ENCODE assay signal across 8 cellular contexts in genomic region chr2:223993634-223994232, GRCh38. TPM values are rescaled to one million over a fixed set of nuclear protein-coding genes. Genes with fewer than 3 reads are reported as not detected.
DNase-seq lines count a peak whose midpoint lies in the region; ATAC-seq and TF ChIP-seq lines count a peak whose summit lies in the region.

No MANE protein-coding gene starts in this region.

- 29 to 31% methylated on average over 5 of the region's 5 CpGs for WGBS in gastroesophageal sphincter (ENCODE audit: low coverage in 1 of 2), 2 donors

- TF ChIP-seq CTCF in RWPE2 (IDR thresholded peaks at IDR 0.05; ENCODE audit: poor library complexity, severe bottlenecking) (peak; percentile 83), gastroesophageal sphincter (IDR thresholded peaks at IDR 0.05) (peak; percentile 66 to 84 (median 81))

- H3K4me1 ChIP-seq in RWPE2 (ENCODE audit: insufficient read depth, poor library complexity, severe bottlenecking) (peaks cover 8% of the 10 kb centered on the region), gastroesophageal sphincter (peaks cover 0 to 6% (median 5%) of the 10 kb centered on the region in 3 donors)

- H3K27ac ChIP-seq in RWPE2 (ENCODE audit: poor library complexity, severe bottlenecking), result no peak overlapping the region
- H3K27ac ChIP-seq in gastroesophageal sphincter, result no peak overlapping the region

- no peaks in the 10 kb centered on the region for H3K27me3 ChIP-seq in RWPE2 (ENCODE audit: insufficient read depth, poor library complexity, severe bottlenecking)
- H3K27me3 ChIP-seq in gastroesophageal sphincter, result no peaks in the 10 kb centered on the region

- DNase-seq in DMS153 (lab: John Stamatoyannopoulos, UW) (peak; percentile 65), LHCN-M2 (ENCODE audit: low read depth) (peak; percentile 74), RWPE2 (ENCODE audit: low spot score) (no peak), pons (ENCODE audit: low spot score) (peak; percentile 92)
- DNase-seq in activated effector memory CD4-positive, alpha-beta T cell treated with anti-CD3 and anti-CD28 coated beads, Interleukin-2, amount 50 U/mL, for 16 hours, result peak; percentile 77

- no peak for TF ChIP-seq POLR2A in gastroesophageal sphincter (IDR thresholded peaks at IDR 0.05)

- ATAC-seq in GM21526 (IDR thresholded peaks at IDR 0.05; ENCODE audit: low FRiP score, unreplicated experiment) (peak; percentile 82), RWPE2 (ENCODE audit: low read depth) (peak; percentile 70), gastroesophageal sphincter (peak; percentile 64), HG03139 (IDR thresholded peaks at IDR 0.05; ENCODE audit: unreplicated experiment) (no peak)

- H3K4me3 ChIP-seq in RWPE2 (ENCODE audit: severe bottlenecking) (no peak overlapping the region), gastroesophageal sphincter (no peak overlapping the region)

- H3K9me3 ChIP-seq in RWPE2 (ENCODE audit: severe bottlenecking) (no peaks in the 10 kb centered on the region), gastroesophageal sphincter (no peaks in the 10 kb centered on the region)

- H3K36me3 ChIP-seq in RWPE2 (ENCODE audit: low read depth), result peaks cover 92% of the 10 kb centered on the region
- H3K36me3 ChIP-seq in gastroesophageal sphincter, result no peaks in the 10 kb centered on the region

- no peak for TF ChIP-seq EP300 in gastroesophageal sphincter (IDR thresholded peaks at IDR 0.05)

RNA-seq across cellular contexts. Expression of gene MRPL44, which starts 36.5 kb away (rescaled TPM):
- total RNA-seq in LHCN-M2 (2014; rRNA removed) (36.2 and 38.3 TPM in 2 replicates), gastroesophageal sphincter (10 to 100 TPM; 20.3 to 41.8 (median 23.5) TPM)
- 16.6 TPM for polyA plus RNA-seq in LHCN-M2 (2012)

RNA-seq across cellular contexts. Expression of gene SERPINE2, which starts 45.4 kb away (rescaled TPM):
- total RNA-seq in LHCN-M2 (2014; rRNA removed) (87.3 and 97.9 TPM in 2 replicates), gastroesophageal sphincter (100 to 1,000 TPM in 1 of 4 donors, 10 to 100 TPM in 3; 12.5 to 130 (median 48.6) TPM)
- 112 TPM for polyA plus RNA-seq in LHCN-M2 (2012)

RNA-seq across cellular contexts. Expression of gene WDFY1, which starts 48.6 kb away (rescaled TPM):
- total RNA-seq in LHCN-M2 (2014; rRNA removed) (45.5 and 48.6 TPM in 2 replicates), gastroesophageal sphincter (10 to 100 TPM; 26.3 to 49.7 (median 39.3) TPM)
- 16.3 TPM for polyA plus RNA-seq in LHCN-M2 (2012)
